Comparison of ENCODE assay signal across 13 cellular contexts in the genomic region with DNA sequence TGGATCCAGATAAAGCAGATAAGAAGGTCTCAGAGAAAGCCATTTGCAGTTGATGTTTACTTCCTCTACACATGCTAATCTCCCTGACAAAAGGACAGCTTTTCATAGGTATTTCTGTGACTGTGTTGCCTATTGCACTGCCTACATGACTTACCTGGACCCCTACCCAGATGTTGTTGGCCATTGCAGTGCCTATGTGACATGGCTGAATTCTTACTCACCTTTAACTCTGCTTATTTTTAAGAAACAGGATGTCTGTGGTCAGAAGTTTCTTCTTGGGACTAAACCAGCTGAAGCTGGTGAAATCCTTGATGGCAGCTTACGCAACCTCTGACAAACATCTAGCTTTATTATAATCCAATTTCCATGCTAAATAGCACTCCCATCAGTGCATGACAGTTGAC. TPM values are rescaled to one million over a fixed set of nuclear protein-coding genes. Genes with fewer than 3 reads are reported as not detected.
DNase-seq lines count a peak whose midpoint lies in the region; ATAC-seq and TF ChIP-seq lines count a peak whose summit lies in the region.
"Not testable (repeated sequence)": the region's sequence is repeated elsewhere in the genome, so short reads cannot be mapped to it uniquely, and the experiment has no call there.
"Had no signal": no experiment of that assay in that cellular context is flagged by ENCODE, and none has a peak within 500 bp of the region (broad histone marks: within the 10 kb centered on the region; RNA-seq: fewer than 3 reads in every experiment).

No MANE protein-coding gene starts in this region.

- not testable (repeated sequence) for H3K4me1 Mint-ChIP-seq in GM23338; T-helper 1 cell treated with Interleukin-12 subunit alpha and Interleukin-12 subunit beta and Interleukin-4 antibody, amounts not matched to agents 30 μg/mL and 1 μg/mL, for 36 hours (ENCODE audit: low read depth); activated CD4-positive, alpha-beta memory T cell treated with anti-CD3 and anti-CD28 coated beads, Interleukin-2, amount 10 ng/mL, durations not matched to agents 7 days and 5 days; natural killer cell treated with Interleukin-12 subunit alpha and Interleukin-12 subunit beta and Interleukin-15 and Interleukin-18, amount 100 ng/mL, for 72 hours (ENCODE audit: low read depth in 2 of 2)

- TF ChIP-seq CTCF in GM23338 (conservative IDR thresholded peaks at IDR 0.05; ENCODE audit: low read depth in 2 of 2), result not testable (repeated sequence)

- H3K4me2 ChIP-seq in GM23338, result not testable (repeated sequence)

- H3K27ac Mint-ChIP-seq in GM23338; activated naive CD4-positive, alpha-beta T cell treated with anti-CD3 and anti-CD28 coated beads, Interleukin-2, amount 50 U/mL, for 72 hours; natural killer cell treated with Interleukin-12 subunit alpha and Interleukin-12 subunit beta and Interleukin-15 and Interleukin-18, amount 100 ng/mL, for 72 hours: not testable (repeated sequence)
- peak overlapping the region; percentile 57 for H3K27ac Mint-ChIP-seq in T-helper 1 cell treated with Interleukin-12 subunit alpha and Interleukin-12 subunit beta and Interleukin-4 antibody, amounts not matched to agents 30 μg/mL and 1 μg/mL, for 36 hours
- peak overlapping the region; percentile 49 for H3K27ac Mint-ChIP-seq in activated CD4-positive, alpha-beta memory T cell treated with anti-CD3 and anti-CD28 coated beads, Interleukin-2, amount 10 ng/mL, durations not matched to agents 7 days and 5 days

- H3K4me3 Mint-ChIP-seq in GM23338; T-helper 1 cell treated with Interleukin-12 subunit alpha and Interleukin-12 subunit beta and Interleukin-4 antibody, amounts not matched to agents 30 μg/mL and 1 μg/mL, for 36 hours; activated CD4-positive, alpha-beta memory T cell treated with anti-CD3 and anti-CD28 coated beads, Interleukin-2, amount 10 ng/mL, durations not matched to agents 7 days and 5 days; natural killer cell treated with Interleukin-12 subunit alpha and Interleukin-12 subunit beta and Interleukin-15 and Interleukin-18, amount 100 ng/mL, for 72 hours: not testable (repeated sequence)

- not testable (repeated sequence) for H3K27me3 ChIP-seq in GM23338 (ENCODE audit: insufficient read depth)

- DNase-seq in GM23338 (ENCODE audit: low spot score); activated naive CD4-positive, alpha-beta T cell treated with anti-CD3 and anti-CD28 coated beads, Interleukin-2, amount 50 U/mL, for 72 hours (ENCODE audit: low spot score in 2 of 2); left colon: not testable (repeated sequence)
- DNase-seq in NOMO-1 treated with DMSO at 0.1 percent for 48 hours (lab: John Stamatoyannopoulos, UW; ENCODE audit: unreplicated experiment), result peak; percentile 71
- DNase-seq in activated CD4-positive, alpha-beta memory T cell treated with anti-CD3 and anti-CD28 coated beads, Interleukin-2, amount 10 ng/mL, durations not matched to agents 7 days and 5 days, result peak; percentile 27
- peak; percentile 61 for DNase-seq in natural killer cell treated with Interleukin-12 subunit alpha and Interleukin-12 subunit beta and Interleukin-15 and Interleukin-18, amount 100 ng/mL, for 72 hours (ENCODE audit: low spot score)

- not testable (repeated sequence) for H3K79me2 ChIP-seq in GM23338 (replicated peaks; ENCODE audit: insufficient read depth)

- not testable (repeated sequence) for H3K9me2 ChIP-seq in GM23338 (ENCODE audit: insufficient read depth)

- H3K4me3 ChIP-seq in GM23338, result not testable (repeated sequence)

- CTCF ChIA-PET in activated CD4-positive, alpha-beta memory T cell treated with anti-CD3 and anti-CD28 coated beads, Interleukin-2, amount 10 ng/mL, durations not matched to agents 7 days and 5 days (lab: Charles Lee), result not testable (repeated sequence)

- H3K4me1 ChIP-seq in GM23338 (ENCODE audit: insufficient read depth), result not testable (repeated sequence)

- H3K9me3 Mint-ChIP-seq in GM23338; T-helper 1 cell treated with Interleukin-12 subunit alpha and Interleukin-12 subunit beta and Interleukin-4 antibody, amounts not matched to agents 30 μg/mL and 1 μg/mL, for 36 hours; activated CD4-positive, alpha-beta memory T cell treated with anti-CD3 and anti-CD28 coated beads, Interleukin-2, amount 10 ng/mL, durations not matched to agents 7 days and 5 days; activated naive CD4-positive, alpha-beta T cell treated with anti-CD3 and anti-CD28 coated beads, Interleukin-2, amount 50 U/mL, for 72 hours; natural killer cell treated with Interleukin-12 subunit alpha and Interleukin-12 subunit beta and Interleukin-15 and Interleukin-18, amount 100 ng/mL, for 72 hours: not testable (repeated sequence)

- H3K27me3 Mint-ChIP-seq in GM23338 (ENCODE audit: insufficient read depth, low read depth, poor library complexity); T-helper 1 cell treated with Interleukin-12 subunit alpha and Interleukin-12 subunit beta and Interleukin-4 antibody, amounts not matched to agents 30 μg/mL and 1 μg/mL, for 36 hours (ENCODE audit: low read depth); activated CD4-positive, alpha-beta memory T cell treated with anti-CD3 and anti-CD28 coated beads, Interleukin-2, amount 10 ng/mL, durations not matched to agents 7 days and 5 days; natural killer cell treated with Interleukin-12 subunit alpha and Interleukin-12 subunit beta and Interleukin-15 and Interleukin-18, amount 100 ng/mL, for 72 hours: not testable (repeated sequence)

- POLR2A ChIA-PET in activated CD4-positive, alpha-beta memory T cell treated with anti-CD3 and anti-CD28 coated beads, Interleukin-2, amount 10 ng/mL, durations not matched to agents 7 days and 5 days (lab: Charles Lee), result not testable (repeated sequence)

- H3F3A ChIP-seq in GM23338 (replicated peaks; ENCODE audit: low read depth), result not testable (repeated sequence)

- peak; percentile 34; the same call in 2 of the 3 replicates for ATAC-seq in GM23338
- ATAC-seq in activated naive CD4-positive, alpha-beta T cell treated with anti-CD3 and anti-CD28 coated beads, Interleukin-2, amount 50 U/mL, for 72 hours, result peak; percentile 73 to 87
- peak; percentile 22 for ATAC-seq in left colon
- ATAC-seq in natural killer cell treated with Interleukin-12 subunit alpha and Interleukin-12 subunit beta and Interleukin-15 and Interleukin-18, amount 100 ng/mL, for 72 hours, result peak; percentile 78 to 84

- intact Hi-C loops in left colon (cut with DNase I, micrococcal nuclease), result not testable (repeated sequence)

- H3K36me3 ChIP-seq in GM23338 (ENCODE audit: insufficient read depth), result not testable (repeated sequence)

- not testable (repeated sequence) for H4K20me1 ChIP-seq in GM23338 (replicated peaks; ENCODE audit: insufficient read depth)

- H2AFZ ChIP-seq in GM23338, result not testable (repeated sequence)

- not testable (repeated sequence) for H3K36me3 Mint-ChIP-seq in GM23338 (ENCODE audit: low read depth); T-helper 1 cell treated with Interleukin-12 subunit alpha and Interleukin-12 subunit beta and Interleukin-4 antibody, amounts not matched to agents 30 μg/mL and 1 μg/mL, for 36 hours (ENCODE audit: low read depth); activated CD4-positive, alpha-beta memory T cell treated with anti-CD3 and anti-CD28 coated beads, Interleukin-2, amount 10 ng/mL, durations not matched to agents 7 days and 5 days (ENCODE audit: low read depth); activated naive CD4-positive, alpha-beta T cell treated with anti-CD3 and anti-CD28 coated beads, Interleukin-2, amount 50 U/mL, for 72 hours; natural killer cell treated with Interleukin-12 subunit alpha and Interleukin-12 subunit beta and Interleukin-15 and Interleukin-18, amount 100 ng/mL, for 72 hours

- H3K27ac ChIP-seq in GM23338 (ENCODE audit: low read depth), result not testable (repeated sequence)

RNA-seq across cellular contexts. Expression of a gene that starts 50.7 kb away (rescaled TPM):
- total RNA-seq in GM23338 (2014; rRNA removed; shearing (Covaris generic)), result not detected in 2 replicates
- not detected in 2 replicates for polyA plus RNA-seq in GM23338 (2016; fragmentation: Nextera tagmentation; extraction: Ambion mirVana)
- total RNA-seq in activated CD4-positive, alpha-beta memory T cell treated with anti-CD3 and anti-CD28 coated beads, Interleukin-2, amount 10 ng/mL, durations not matched to agents 7 days and 5 days, result not detected
- total RNA-seq in activated naive CD4-positive, alpha-beta T cell treated with anti-CD3 and anti-CD28 coated beads, Interleukin-2, amount 50 U/mL, for 72 hours, result not detected
- total RNA-seq in left colon, result not detected
- not detected for total RNA-seq in natural killer cell treated with Interleukin-12 subunit alpha and Interleukin-12 subunit beta and Interleukin-15 and Interleukin-18, amount 100 ng/mL, for 72 hours
- total RNA-seq: Caco-2, H4, HFFc6, HT1080, Right ventricle myocardium superior had no signal
- polyA plus RNA-seq: AG04450 had no signal

Comparison
In these comparisons a context has a peak if more than half of its experiments do, and no peak if none do; other contexts are left out.
1. ATAC-seq: peak in every context shown above with its lines; median percentile 81 in natural killer cell treated with Interleukin-12 subunit alpha and Interleukin-12 subunit beta and Interleukin-15 and Interleukin-18, amount 100 ng/mL, for 72 hours; 80 in activated naive CD4-positive, alpha-beta T cell treated with anti-CD3 and anti-CD28 coated beads, Interleukin-2, amount 50 U/mL, for 72 hours; 34 in GM23338; 22 in left colon.